19 cellular contexts compared by ENCODE assay signal in the genomic region with DNA sequence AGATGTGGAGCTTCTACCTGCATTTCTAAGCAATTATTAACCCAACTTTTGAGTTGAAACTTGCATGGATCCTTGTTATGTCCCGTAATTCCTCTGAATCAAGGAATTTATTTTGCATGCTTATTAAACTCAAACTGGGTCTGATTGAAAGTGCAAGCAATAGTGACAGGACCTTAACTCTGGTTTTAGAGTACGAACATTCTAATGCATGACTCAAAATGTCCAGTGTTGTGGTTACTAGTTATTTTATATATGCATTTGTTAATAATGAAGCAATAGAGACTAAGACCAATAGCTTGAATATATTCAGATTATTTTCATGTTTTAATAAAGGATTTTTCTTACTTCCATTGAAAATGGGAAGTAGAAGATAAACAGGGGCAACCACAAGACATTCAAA. TPM values are rescaled to one million over a fixed set of nuclear protein-coding genes. Genes with fewer than 3 reads are reported as not detected.
"Had no signal": no experiment of that assay in that cellular context is flagged by ENCODE, and none has a peak within 500 bp of the region (broad histone marks: within the 10 kb centered on the region; RNA-seq: fewer than 3 reads in every experiment).

No MANE protein-coding gene starts in this region.

- H3K4me3 Mint-ChIP-seq: activated B cell treated with CpG ODN at 0.5 μM for 24 hours; activated CD4-positive, alpha-beta memory T cell treated with anti-CD3 and anti-CD28 coated beads, Interleukin-2, amount 10 ng/mL, durations not matched to agents 7 days and 5 days; activated CD8-positive, alpha-beta memory T cell treated with anti-CD3 and anti-CD28 coated beads, Interleukin-2, amount 10 ng/mL, durations not matched to agents 7 days and 5 days; activated naive CD8-positive, alpha-beta T cell treated with anti-CD3 and anti-CD28 coated beads, Interleukin-2, amount 10 ng/mL, durations not matched to agents 7 days and 5 days; effector memory CD8-positive, alpha-beta T cell; naive thymus-derived CD8-positive, alpha-beta T cell; stimulated activated memory B cell treated with anti-CD40 and anti-IgM and Interleukin-4, amounts not matched to agents 10 μg/mL and 1 μg/mL and 100 μg/mL, for 72 hours; type B pancreatic cell had no signal

- H3K27ac Mint-ChIP-seq: activated CD4-positive, alpha-beta memory T cell treated with anti-CD3 and anti-CD28 coated beads, Interleukin-2, amount 10 ng/mL, durations not matched to agents 7 days and 5 days; activated CD8-positive, alpha-beta memory T cell treated with anti-CD3 and anti-CD28 coated beads, Interleukin-2, amount 10 ng/mL, durations not matched to agents 7 days and 5 days; activated naive CD8-positive, alpha-beta T cell treated with anti-CD3 and anti-CD28 coated beads, Interleukin-2, amount 10 ng/mL, durations not matched to agents 7 days and 5 days; stimulated activated memory B cell treated with anti-CD40 and anti-IgM and Interleukin-4, amounts not matched to agents 10 μg/mL and 1 μg/mL and 100 μg/mL, for 72 hours; type B pancreatic cell had no signal

- H3K4me2 ChIP-seq: hepatocyte, smooth muscle cell had no signal

- H3K27me3 Mint-ChIP-seq: activated B cell treated with CpG ODN at 0.5 μM for 24 hours; activated CD4-positive, alpha-beta memory T cell treated with anti-CD3 and anti-CD28 coated beads, Interleukin-2, amount 10 ng/mL, durations not matched to agents 7 days and 5 days; activated CD8-positive, alpha-beta memory T cell treated with anti-CD3 and anti-CD28 coated beads, Interleukin-2, amount 10 ng/mL, durations not matched to agents 7 days and 5 days; activated naive CD8-positive, alpha-beta T cell treated with anti-CD3 and anti-CD28 coated beads, Interleukin-2, amount 10 ng/mL, durations not matched to agents 7 days and 5 days; effector memory CD8-positive, alpha-beta T cell; naive thymus-derived CD8-positive, alpha-beta T cell; stimulated activated memory B cell treated with anti-CD40 and anti-IgM and Interleukin-4, amounts not matched to agents 10 μg/mL and 1 μg/mL and 100 μg/mL, for 72 hours; type B pancreatic cell had no signal

- H3K4me3 ChIP-seq: body of pancreas, hepatocyte, pancreas, smooth muscle cell, testis had no signal

- H3K9me3 ChIP-seq: body of pancreas, pancreas, testis had no signal

- H3K9me3 Mint-ChIP-seq: activated B cell treated with CpG ODN at 0.5 μM for 24 hours; activated CD4-positive, alpha-beta memory T cell treated with anti-CD3 and anti-CD28 coated beads, Interleukin-2, amount 10 ng/mL, durations not matched to agents 7 days and 5 days; activated naive CD8-positive, alpha-beta T cell treated with anti-CD3 and anti-CD28 coated beads, Interleukin-2, amount 10 ng/mL, durations not matched to agents 7 days and 5 days; effector memory CD8-positive, alpha-beta T cell; naive thymus-derived CD8-positive, alpha-beta T cell; stimulated activated memory B cell treated with anti-CD40 and anti-IgM and Interleukin-4, amounts not matched to agents 10 μg/mL and 1 μg/mL and 100 μg/mL, for 72 hours; type B pancreatic cell had no signal

- H3K27ac ChIP-seq: body of pancreas, hepatocyte, pancreas, testis had no signal

- H3K4me1 ChIP-seq: body of pancreas, pancreas, testis had no signal

- DNase-seq: activated B cell treated with CpG ODN at 0.5 μM for 24 hours; activated CD4-positive, alpha-beta memory T cell treated with anti-CD3 and anti-CD28 coated beads, Interleukin-2, amount 10 ng/mL, durations not matched to agents 7 days and 5 days; activated CD4-positive, alpha-beta T cell treated with anti-CD3 and anti-CD28 coated beads for 4 hours; activated CD8-positive, alpha-beta memory T cell treated with anti-CD3 and anti-CD28 coated beads, Interleukin-2, amount 10 ng/mL, durations not matched to agents 7 days and 5 days; activated naive CD4-positive, alpha-beta T cell; activated naive CD8-positive, alpha-beta T cell treated with anti-CD3 and anti-CD28 coated beads, Interleukin-2, amount 10 ng/mL, durations not matched to agents 7 days and 5 days; body of pancreas; caudate nucleus; effector memory CD8-positive, alpha-beta T cell; mesendoderm; naive thymus-derived CD8-positive, alpha-beta T cell; pancreas; stimulated activated CD4-positive, alpha-beta T cell treated with anti-CD3 and anti-CD28 coated beads, Interleukin-4, amount 100 ng/mL, for 24 hours; testis had no signal

- ATAC-seq: activated CD8-positive, alpha-beta memory T cell treated with anti-CD3 and anti-CD28 coated beads, Interleukin-2, amount 10 ng/mL, durations not matched to agents 7 days and 5 days; body of pancreas; effector memory CD8-positive, alpha-beta T cell; naive thymus-derived CD8-positive, alpha-beta T cell; pancreas; sciatic nerve; stimulated activated memory B cell treated with anti-CD40 and anti-IgM and Interleukin-4, amounts not matched to agents 10 μg/mL and 1 μg/mL and 100 μg/mL, for 72 hours had no signal

- H3K27me3 ChIP-seq: body of pancreas, hepatocyte, pancreas, testis had no signal

RNA-seq across cellular contexts. Expression of a gene that starts 28.2 kb away (rescaled TPM):
- total RNA-seq: body of pancreas had no signal
